21 cellular contexts compared by ENCODE assay signal in the genomic region with DNA sequence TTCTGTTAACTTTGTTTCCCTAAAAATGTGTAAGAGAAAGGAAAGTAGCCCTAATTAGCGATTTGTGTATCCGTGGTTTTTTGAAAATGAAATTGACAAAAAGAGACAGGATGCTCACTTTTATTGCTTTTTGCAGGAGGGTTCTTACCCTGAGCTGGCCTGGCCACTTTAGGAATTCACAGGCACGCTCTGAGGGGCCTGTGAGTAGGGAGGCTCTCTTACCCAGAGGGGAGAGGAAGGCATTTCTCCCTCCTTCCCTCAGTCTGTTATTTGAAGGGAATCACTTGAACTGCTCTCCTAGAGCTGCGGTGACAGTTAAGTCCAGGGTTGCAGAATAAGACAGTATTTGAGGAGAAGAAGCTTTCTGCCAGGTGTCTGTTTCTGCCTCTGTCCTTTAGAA. TPM values are rescaled to one million over a fixed set of nuclear protein-coding genes. Genes with fewer than 3 reads are reported as not detected.
DNase-seq lines count a peak whose midpoint lies in the region; ATAC-seq and TF ChIP-seq lines count a peak whose summit lies in the region.
"Had no signal": no experiment of that assay in that cellular context is flagged by ENCODE, and none has a peak within 500 bp of the region (broad histone marks: within the 10 kb centered on the region; RNA-seq: fewer than 3 reads in every experiment).

No MANE protein-coding gene starts in this region.

- 55% methylated on average over 4 of the region's 4 CpGs for WGBS in esophagus muscularis mucosa

- H3K9me3 ChIP-seq in CD4-positive, alpha-beta T cell (ENCODE audit: control insufficient read depth, low read length) = no peaks in the 10 kb centered on the region
- no peaks in the 10 kb centered on the region for H3K9me3 ChIP-seq in esophagus muscularis mucosa
- H3K9me3 ChIP-seq: Caco-2, prostate gland, suprapubic skin, vagina had no signal

- no peak for TF ChIP-seq POLR2A in esophagus muscularis mucosa (IDR thresholded peaks at IDR 0.05; ENCODE audit: low read depth)

- peaks cover 50% of the 10 kb centered on the region for H3K36me3 Mint-ChIP-seq in CD4-positive, alpha-beta T cell (ENCODE audit: low read depth)
- H3K36me3 Mint-ChIP-seq in neural crest cell (ENCODE audit: low read depth) = no peaks in the 10 kb centered on the region

- no peak overlapping the region for H3K27ac ChIP-seq in CD4-positive, alpha-beta T cell (ENCODE audit: low read depth, low read length)
- H3K27ac ChIP-seq in esophagus muscularis mucosa (replicated peaks in 1 of 4) (peak overlapping the region in 2 of 4 donors; percentile 5 to 41), brain microvascular endothelial cell (no peak overlapping the region)
- H3K27ac ChIP-seq: prostate gland, suprapubic skin, vagina had no signal

- POLR2A ChIA-PET in CD4-positive, alpha-beta T cell (lab: Charles Lee) = interaction anchor here (1.9 kb wide), 1 partner anchor 16 kb away, joined by 8 read pairs; no protein-coding TSS in a partner anchor

- in situ Hi-C loops in brain microvascular endothelial cell (cut with HindIII; ENCODE audit: low pct_ligation_motif_present, low sequenced_read_pairs) = no loop called here

- H3K27ac Mint-ChIP-seq in CD4-positive, alpha-beta T cell = peak overlapping the region; percentile 68
- H3K27ac Mint-ChIP-seq in neural crest cell (ENCODE audit: unreplicated experiment) = peak overlapping the region; percentile 69

- peaks cover 91% of the 10 kb centered on the region for H3K4me1 Mint-ChIP-seq in CD4-positive, alpha-beta T cell (ENCODE audit: low read depth)
- peaks cover 23% of the 10 kb centered on the region for H3K4me1 Mint-ChIP-seq in neural crest cell

- intact Hi-C loops in CD4-positive, alpha-beta T cell (cut with DNase I, micrococcal nuclease) = loop anchor here in 1 of 2 experiments (2.0 kb wide), 1 partner anchor 13 kb away; no protein-coding TSS in a partner anchor
- intact Hi-C loops in esophagus muscularis mucosa (cut with DNase I) = no loop called here

- DNase-seq in CD4-positive, alpha-beta T cell = no peak
- peak; percentile 30 for DNase-seq in ELF-1 (ENCODE audit: low read depth, low spot score)
- no peak for DNase-seq in esophagus muscularis mucosa (ENCODE audit: extremely low spot score)
- no peak for DNase-seq in neural crest cell (ENCODE audit: low read depth, low spot score)
- no peak for DNase-seq in NCI-H2081 treated with DMSO at 0.1 percent for 48 hours (lab: John Stamatoyannopoulos, UW)
- no peak for DNase-seq in brain microvascular endothelial cell
- DNase-seq: activated CD4-positive, alpha-beta T cell treated with anti-CD3 and anti-CD28 coated beads for 1 hour; activated naive CD4-positive, alpha-beta T cell treated with anti-CD3 and anti-CD28 coated beads, Interleukin-2, amount 50 U/mL, for 16 hours; Caco-2; effector memory CD4-positive, alpha-beta T cell; foreskin melanocyte; naive B cell; NCI-H187; NCI-H226; PC-3; SIG-M5 had no signal

- peaks cover 6 to 34% (median 11%) of the 10 kb centered on the region in 4 donors for H3K36me3 ChIP-seq in esophagus muscularis mucosa
- H3K36me3 ChIP-seq in brain microvascular endothelial cell (replicated peaks) = no peaks in the 10 kb centered on the region
- H3K36me3 ChIP-seq: prostate gland had no signal

- peaks cover 69 to 100% (median 99%) of the 10 kb centered on the region in 4 donors for H3K4me1 ChIP-seq in esophagus muscularis mucosa

- CTCF ChIA-PET in CD4-positive, alpha-beta T cell (lab: Charles Lee) = interaction anchor here (1.8 kb wide), 1 partner anchor 10 kb away, joined by 3 read pairs; no protein-coding TSS in a partner anchor

- no peak for TF ChIP-seq EP300 in esophagus muscularis mucosa (IDR thresholded peaks at IDR 0.05)

- H3K27me3 ChIP-seq in CD4-positive, alpha-beta T cell (ENCODE audit: control insufficient read depth, insufficient read depth, low read length) = no peaks in the 10 kb centered on the region
- no peaks in the 10 kb centered on the region for H3K27me3 ChIP-seq in esophagus muscularis mucosa
- H3K27me3 ChIP-seq in brain microvascular endothelial cell (replicated peaks) = no peaks in the 10 kb centered on the region
- H3K27me3 ChIP-seq: suprapubic skin, vagina had no signal

- H3K9me3 Mint-ChIP-seq in CD4-positive, alpha-beta T cell = no peaks in the 10 kb centered on the region
- H3K9me3 Mint-ChIP-seq in neural crest cell = no peaks in the 10 kb centered on the region
- H3K9me3 Mint-ChIP-seq: memory B cell, naive B cell had no signal

- no peaks in the 10 kb centered on the region for H3K27me3 Mint-ChIP-seq in CD4-positive, alpha-beta T cell
- no peaks in the 10 kb centered on the region for H3K27me3 Mint-ChIP-seq in neural crest cell (ENCODE audit: low read depth)
- H3K27me3 Mint-ChIP-seq: memory B cell, naive B cell had no signal

- no peak for ATAC-seq in CD4-positive, alpha-beta T cell (ENCODE audit: poor library complexity)
- no peak for ATAC-seq in HG03442 (IDR thresholded peaks at IDR 0.05; ENCODE audit: unreplicated experiment)
- ATAC-seq: PC-3 had no signal

- H3K4me3 ChIP-seq in esophagus muscularis mucosa (peak overlapping the region in 3 of 4 donors; percentile 3 to 35 (median 34)), brain microvascular endothelial cell (ENCODE audit: low read depth, low read length) (no peak overlapping the region)
- H3K4me3 ChIP-seq: prostate gland, suprapubic skin, vagina had no signal

- H3K4me3 Mint-ChIP-seq in CD4-positive, alpha-beta T cell = no peak overlapping the region
- no peak overlapping the region for H3K4me3 Mint-ChIP-seq in neural crest cell
- H3K4me3 Mint-ChIP-seq: memory B cell, naive B cell had no signal

- no peak for TF ChIP-seq CTCF in CD4-positive, alpha-beta T cell (IDR thresholded peaks at IDR 0.05)
- no peak for TF ChIP-seq CTCF in esophagus muscularis mucosa (IDR thresholded peaks at IDR 0.05)
- no peak for TF ChIP-seq CTCF in neural crest cell (conservative IDR thresholded peaks at IDR 0.05)
- no peak for TF ChIP-seq CTCF in brain microvascular endothelial cell (IDR thresholded peaks at IDR 0.05; ENCODE audit: low read depth, low read length, missing control alignments)

RNA-seq across cellular contexts. Expression of a gene that starts 16.7 kb away (rescaled TPM):
- 100 to 1,000 TPM; 455 to 459 TPM for total RNA-seq in CD4-positive, alpha-beta T cell
- total RNA-seq in esophagus muscularis mucosa (100 to 1,000 TPM; 244 to 563 (median 329) TPM), neural crest cell (59.9 and 68.3 TPM in 2 replicates)
